In genomic region chr22:38710866-38711265, GRCh38 we compare ENCODE assay signal across 1 cellular context.
TF ChIP-seq lines count a peak whose summit lies in the region.

No MANE protein-coding gene starts in this region.

TF ChIP-seq in GM12878, 131 proteins besides CTCF, POLR2A, EP300 and RAD21:
- TF ChIP-seq SUPT20H (IDR thresholded peaks at IDR 0.05; ENCODE audit: borderline replicate concordance, control insufficient read depth, low read depth, low read length) (no peak), USF1 (IDR thresholded peaks at IDR 0.05; ENCODE audit: borderline replicate concordance, extremely low read length, insufficient read depth, low read depth, low read length) (no peak), IKZF1 (conservative IDR thresholded peaks at IDR 0.05) (no peak), MTA3 (IDR thresholded peaks at IDR 0.05; ENCODE audit: borderline replicate concordance, low read length) (no peak), ZBED1 (IDR thresholded peaks at IDR 0.05; ENCODE audit: borderline replicate concordance) (no peak), E4F1 (IDR thresholded peaks at IDR 0.05; ENCODE audit: borderline replicate concordance, partially characterized antibody) (no peak), MYC (IDR thresholded peaks at IDR 0.05; ENCODE audit: insufficient read depth, insufficient read length, insufficient replicate concordance, low read length, severe bottlenecking) (no peak), NKRF (conservative IDR thresholded peaks at IDR 0.05) (no peak), CEBPZ (IDR thresholded peaks at IDR 0.05; ENCODE audit: low read depth, low read length) (no peak), CHD2 (IDR thresholded peaks at IDR 0.05; ENCODE audit: borderline replicate concordance, low read depth, low read length) (no peak), ZSCAN29 (IDR thresholded peaks at IDR 0.05) (no peak), POU2F2 (IDR thresholded peaks at IDR 0.05; ENCODE audit: borderline replicate concordance, low read depth, low read length) (no peak), CBFB (IDR thresholded peaks at IDR 0.05; ENCODE audit: low read depth) (no peak), HSF1 (IDR thresholded peaks at IDR 0.05; ENCODE audit: low read depth, low read length) (no peak)
